8 cellular contexts compared by ENCODE assay signal in the genomic region with DNA sequence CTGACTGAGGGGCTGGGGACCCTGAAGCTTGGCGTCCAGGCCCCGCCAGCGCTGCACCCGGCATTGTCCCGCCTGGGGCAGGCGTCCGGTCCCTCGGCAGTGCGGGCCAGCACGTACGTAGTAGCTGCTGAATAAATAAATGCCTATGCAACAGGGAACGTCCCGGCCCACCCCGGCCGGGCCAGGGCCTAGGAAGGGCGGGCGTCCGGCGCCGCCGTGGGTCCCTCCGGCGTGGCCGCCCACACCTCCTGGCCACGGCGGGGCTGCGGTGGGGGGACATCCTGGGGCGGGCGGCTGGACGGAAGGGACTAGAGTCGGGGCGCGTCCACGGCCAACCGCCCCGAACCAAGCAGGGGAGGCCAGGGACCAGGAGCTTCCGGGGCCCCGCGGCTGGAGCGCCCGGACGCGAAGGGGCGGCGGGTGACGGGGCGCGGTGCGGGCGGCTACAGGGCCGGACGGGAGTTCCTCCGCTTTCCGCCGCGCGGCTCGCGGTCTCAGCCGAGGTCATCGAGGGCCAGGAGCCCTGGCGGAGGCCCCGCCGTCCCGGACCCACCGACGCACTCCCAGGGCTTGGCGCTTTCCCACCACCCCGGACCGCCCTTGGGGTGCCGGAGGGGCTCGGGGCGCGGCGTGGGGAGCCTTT. TPM values are rescaled to one million over a fixed set of nuclear protein-coding genes. Genes with fewer than 3 reads are reported as not detected.
DNase-seq lines count a peak whose midpoint lies in the region; ATAC-seq, FAIRE-seq and TF ChIP-seq lines count a peak whose summit lies in the region.

No MANE protein-coding gene starts in this region.

- dilution Hi-C loops in endothelial cell of umbilical vein (cut with MboI; ENCODE audit: extremely low pct_ligation_motif_present, low sequenced_read_pairs), result loop anchor here (10.0 kb wide), 1 partner anchor 157 kb away; no protein-coding TSS in a partner anchor

- ATAC-seq in HG03139 (IDR thresholded peaks at IDR 0.05; ENCODE audit: unreplicated experiment), result peak; percentile 38

- no peaks in the 10 kb centered on the region for H3K9me3 Mint-ChIP-seq in activated CD4-positive, alpha-beta memory T cell treated with anti-CD3 and anti-CD28 coated beads for 36 hours

- no peaks in the 10 kb centered on the region for H4K20me1 ChIP-seq in endothelial cell of umbilical vein (replicated peaks; ENCODE audit: control insufficient read depth, extremely low read depth, insufficient read depth, low read length)

- H3K4me3 ChIP-seq in endothelial cell of umbilical vein (replicated peaks in 1 of 3; ENCODE audit: insufficient read depth in 1 of 3, low read depth in 1 of 3, low read length in 3 of 3) (peak overlapping the region; percentile 80 to 90 (median 83)), tibial artery (peak overlapping the region; percentile 85 to 88)

- peak overlapping the region; percentile 89 for H3K4me2 ChIP-seq in endothelial cell of umbilical vein (ENCODE audit: insufficient read depth, low read length)

- H3K9me1 ChIP-seq in endothelial cell of umbilical vein (replicated peaks; ENCODE audit: control insufficient read depth, extremely low read depth, insufficient read depth, low read length), result no peaks in the 10 kb centered on the region

- H3K79me2 ChIP-seq in endothelial cell of umbilical vein (ENCODE audit: control insufficient read depth, insufficient read depth, low read length), result peaks cover 39% of the 10 kb centered on the region

- H3K36me3 ChIP-seq in endothelial cell of umbilical vein (ENCODE audit: control insufficient read depth in 2 of 2, extremely low read depth in 1 of 2, insufficient read depth in 2 of 2, low read length in 2 of 2), result no peaks in the 10 kb centered on the region
- H3K36me3 ChIP-seq in tibial artery, result no peaks in the 10 kb centered on the region

- POLR2A ChIA-PET in activated CD4-positive, alpha-beta memory T cell treated with anti-CD3 and anti-CD28 coated beads for 36 hours (lab: Charles Lee), result interaction anchor here (0.5 to 1.1 kb wide), 4 partner anchors 18 to 181 kb away, joined by 3 read pairs; partner anchors contain the start of gene DCTD
- POLR2A ChIA-PET in endothelial cell of umbilical vein (lab: Charles Lee), result interaction anchor here (0.6 to 1.6 kb wide), 6 partner anchors 16 to 102 kb away, joined by 3 to 7 read pairs (median 4); no protein-coding TSS in a partner anchor

- peak; percentile 39 for TF ChIP-seq POLR2A in endothelial cell of umbilical vein (IDR thresholded peaks at IDR 0.05; ENCODE audit: low read depth, low read length)

- H3K4me3 Mint-ChIP-seq in activated CD4-positive, alpha-beta memory T cell treated with anti-CD3 and anti-CD28 coated beads for 36 hours, result peak overlapping the region; percentile 57

- TF ChIP-seq CTCF in endothelial cell of umbilical vein (IDR thresholded peaks at IDR 0.05; ENCODE audit: extremely low read depth in 1 of 2, insufficient read depth in 1 of 2, low read depth in 1 of 2, low read length in 2 of 2) (no peak), tibial artery (IDR thresholded peaks at IDR 0.05) (no peak)

- no peaks in the 10 kb centered on the region for H3K27me3 ChIP-seq in endothelial cell of umbilical vein (ENCODE audit: control insufficient read depth in 2 of 2, insufficient read depth in 2 of 2, low read length in 2 of 2)
- no peaks in the 10 kb centered on the region for H3K27me3 ChIP-seq in tibial artery

- H3K9ac ChIP-seq in endothelial cell of umbilical vein (replicated peaks; ENCODE audit: extremely low read depth, insufficient read depth, low read length), result peak overlapping the region; percentile 98

- peaks cover 5% of the 10 kb centered on the region for H3K4me1 Mint-ChIP-seq in activated CD4-positive, alpha-beta memory T cell treated with anti-CD3 and anti-CD28 coated beads for 36 hours (ENCODE audit: low read depth)

- H3K9me3 ChIP-seq in endothelial cell of umbilical vein (replicated peaks; ENCODE audit: control insufficient read depth, insufficient read depth, low read length), result no peaks in the 10 kb centered on the region
- no peaks in the 10 kb centered on the region for H3K9me3 ChIP-seq in tibial artery

- CTCF ChIA-PET in activated CD4-positive, alpha-beta memory T cell treated with anti-CD3 and anti-CD28 coated beads for 36 hours (lab: Charles Lee), result interaction anchor here (1.0 to 2.1 kb wide), 4 partner anchors 15 to 164 kb away, joined by 3 to 17 read pairs (median 6); no protein-coding TSS in a partner anchor
- CTCF ChIA-PET in endothelial cell of umbilical vein (lab: Charles Lee), result interaction anchor here (0.8 to 5.1 kb wide), 17 partner anchors 8 to 309 kb away, joined by 3 to 32 read pairs (median 6); no protein-coding TSS in a partner anchor

- FAIRE-seq in endothelial cell of umbilical vein (lab: Jason Lieb, UNC), result peak; percentile 12

- intact Hi-C loops in activated CD4-positive, alpha-beta memory T cell treated with anti-CD3 and anti-CD28 coated beads for 36 hours (cut with micrococcal nuclease), result loop anchor here (2.0 to 10.0 kb wide), 2 partner anchors 87 to 183 kb away; partner anchors contain the start of gene DCTD
- intact Hi-C loops in endothelial cell of umbilical vein (cut with micrococcal nuclease), result loop anchor here (1.0 to 10.0 kb wide), 4 partner anchors 237 to 506 kb away; partner anchors contain the start of genes CDKN2AIP and ING2
- intact Hi-C loops in tibial artery (cut with DNase I; ENCODE audit: low total_unique reads), result no loop called here

- H3K4me1 ChIP-seq in endothelial cell of umbilical vein (ENCODE audit: control insufficient read depth, extremely low read depth, insufficient read depth, low read length), result peaks cover 24% of the 10 kb centered on the region
- peaks cover 0 to 32% (median 9%) of the 10 kb centered on the region in 4 donors for H3K4me1 ChIP-seq in tibial artery

- no peaks in the 10 kb centered on the region for H3K36me3 Mint-ChIP-seq in activated CD4-positive, alpha-beta memory T cell treated with anti-CD3 and anti-CD28 coated beads for 36 hours

- peak overlapping the region; percentile 40 for H2AFZ ChIP-seq in endothelial cell of umbilical vein (ENCODE audit: low read depth, low read length)

- DNase-seq in GM19238 (ENCODE audit: insufficient read length, low spot score) (peak; percentile 8), endothelial cell of umbilical vein (ENCODE audit: low read depth, low spot score) (peak; percentile 41), mesenteric fat pad (ENCODE audit: low spot score) (peak; percentile 91), tibial artery (peak; percentile 69 to 81), superior temporal gyrus (ENCODE audit: extremely low spot score) (no peak), MV-4-11 (lab: John Stamatoyannopoulos, UW) (no peak)
- peak; percentile 33 for DNase-seq in activated CD4-positive, alpha-beta memory T cell treated with anti-CD3 and anti-CD28 coated beads for 36 hours

- H3K27ac ChIP-seq in endothelial cell of umbilical vein (ENCODE audit: insufficient read depth, low read depth, low read length) (peak overlapping the region; percentile 99), tibial artery (peak overlapping the region; percentile 95 to 98)

- H3K27ac Mint-ChIP-seq in activated CD4-positive, alpha-beta memory T cell treated with anti-CD3 and anti-CD28 coated beads for 36 hours, result no peak overlapping the region

- TSS peak; percentile 58 for BruUV-seq in endothelial cell of umbilical vein (replicated peaks; lab: Mats Ljungman, UMichigan)

- H3K27me3 Mint-ChIP-seq in activated CD4-positive, alpha-beta memory T cell treated with anti-CD3 and anti-CD28 coated beads for 36 hours, result peaks cover 17% of the 10 kb centered on the region

TF ChIP-seq in endothelial cell of umbilical vein, 7 proteins besides CTCF, POLR2A, EP300 and RAD21:
- no peak for TF ChIP-seq JUN (IDR thresholded peaks at IDR 0.05; ENCODE audit: borderline replicate concordance, insufficient read depth, insufficient read length, low read depth)
- TF ChIP-seq MAX (IDR thresholded peaks at IDR 0.05; ENCODE audit: insufficient read depth, insufficient read length), result no peak
- no peak for TF ChIP-seq MYC (IDR thresholded peaks at IDR 0.05; ENCODE audit: low read depth, low read length)
- peak; percentile 57 for TF ChIP-seq POLR2AphosphoS5 (IDR thresholded peaks at IDR 0.05; ENCODE audit: insufficient read depth, low read depth, low read length)
- no peak for TF ChIP-seq EZH2 (IDR thresholded peaks at IDR 0.05; ENCODE audit: borderline replicate concordance, low read depth, low read length, severe bottlenecking)
- TF ChIP-seq GATA2 (IDR thresholded peaks at IDR 0.05; ENCODE audit: insufficient read depth, insufficient read length, low read depth, low read length), result no peak

RNA-seq across cellular contexts. Expression of gene WWC2, which starts 0.9 kb away (rescaled TPM):
- 1 to 10 TPM; 3.6 to 5.4 TPM for total RNA-seq in activated CD4-positive, alpha-beta memory T cell treated with anti-CD3 and anti-CD28 coated beads for 36 hours
- total RNA-seq in endothelial cell of umbilical vein, result 51.8 and 52.2 TPM in 2 replicates
- 10.2 and 12.9 TPM in 2 replicates for polyA plus RNA-seq in endothelial cell of umbilical vein
- polyA plus RNA-seq in endothelial cell of umbilical vein (2011; cell fraction: cytosol; rRNA removed), result 19.8 and 21.2 TPM in 2 replicates
- polyA plus RNA-seq in endothelial cell of umbilical vein (2011; cell fraction: nucleus; rRNA removed), result 55.1 and 67.9 TPM in 2 replicates
- 26.4 and 29.7 TPM in 2 replicates for polyA plus RNA-seq in endothelial cell of umbilical vein (2012)
- polyA minus RNA-seq in endothelial cell of umbilical vein, result 33.4 and 40.1 TPM in 2 replicates
- polyA minus RNA-seq in endothelial cell of umbilical vein (2011; cell fraction: cytosol; rRNA and poly(A)+ RNA removed), result 9.4 TPM
- 58.5 and 83.7 TPM in 2 replicates for polyA minus RNA-seq in endothelial cell of umbilical vein (2011; cell fraction: nucleus; rRNA and poly(A)+ RNA removed)
- total RNA-seq in mesenteric fat pad, result 37.6 TPM

Comparison
In these comparisons a context has a peak if more than half of its experiments do, and no peak if none do; other contexts are left out.
1. DNase-seq: peak in GM19238 (single experiment), activated CD4-positive, alpha-beta memory T cell treated with anti-CD3 and anti-CD28 coated beads for 36 hours (single experiment), endothelial cell of umbilical vein (single experiment), mesenteric fat pad (single experiment) and tibial artery (2 of 2); none in superior temporal gyrus (single experiment) and MV-4-11 (single experiment).